In the genomic region with DNA sequence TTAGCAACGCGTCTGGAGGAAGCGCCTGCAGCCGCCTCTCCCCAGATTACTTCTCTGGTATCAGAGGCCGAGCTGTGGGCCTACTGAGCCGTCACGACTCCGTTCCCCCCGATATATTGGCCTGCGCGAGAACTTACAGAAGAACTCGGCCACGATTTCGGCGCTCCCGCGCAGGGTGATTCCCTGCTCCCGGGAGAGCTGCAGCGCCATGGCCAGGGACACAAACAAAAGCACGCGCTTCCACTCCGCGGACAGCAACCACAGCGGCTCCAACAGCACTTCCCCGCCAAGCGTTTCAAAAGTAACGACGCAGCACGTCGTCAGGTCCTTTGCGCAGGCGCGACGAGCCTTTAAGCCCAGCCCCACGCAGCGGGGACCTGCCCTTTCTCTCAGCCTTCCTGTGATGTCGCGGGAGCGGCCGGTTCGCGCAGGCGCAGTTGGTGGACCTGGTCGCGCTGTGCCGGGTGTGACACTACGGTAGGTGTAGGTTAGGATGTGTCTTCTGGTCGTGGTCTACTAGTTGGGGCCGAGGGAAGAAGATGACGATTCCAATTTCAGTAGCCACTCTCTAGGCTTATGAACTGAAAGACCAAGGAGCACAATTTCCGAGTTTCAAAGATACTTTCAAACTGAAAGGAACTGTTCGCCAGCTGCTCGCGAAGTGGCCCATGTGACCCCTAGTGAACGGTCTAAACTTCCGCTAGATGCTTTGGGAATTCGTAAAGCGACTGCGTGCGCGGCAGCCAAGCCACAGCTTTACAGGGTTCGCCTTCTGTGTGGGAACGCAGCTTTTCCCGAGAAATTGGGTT, we compare ENCODE assay signal across 1 cellular context.
TF ChIP-seq lines count a peak whose summit lies in the region.

Gene MAD2L1 (minus strand): TSS at position 324 of the 809 bp plus-strand sequence. CDS start 114 bp downstream, at position 210.

TF ChIP-seq in HepG2, 621 proteins besides CTCF, POLR2A, EP300 and RAD21 (continued from another document and continues in another):
- TF ChIP-seq IRF9 (CRISPR knock-in tag; IDR thresholded peaks at IDR 0.05; ENCODE audit: borderline replicate concordance) (peak; percentile 54; the same call in 1 of the 2 replicates), ZNF770 (CRISPR knock-in tag; IDR thresholded peaks at IDR 0.05) (no peak; the same call in 1 of the 2 replicates), HCFC1 (IDR thresholded peaks at IDR 0.05; ENCODE audit: low read depth, low read length) (no peak), ZNF788 (CRISPR knock-in tag; IDR thresholded peaks at IDR 0.05; ENCODE audit: borderline replicate concordance) (no peak; the same call in 1 of the 2 replicates), GABPB1 (CRISPR knock-in tag; IDR thresholded peaks at IDR 0.05) (peak; percentile 78), MXD4 (CRISPR knock-in tag; IDR thresholded peaks at IDR 0.05) (peak; percentile 98), ZNF143 (CRISPR knock-in tag; IDR thresholded peaks at IDR 0.05) (0 out of 2 replicates have a peak, but pooled peaks have one; percentile 10), ZNF382 (CRISPR knock-in tag; IDR thresholded peaks at IDR 0.05; ENCODE audit: borderline replicate concordance) (no peak), EEA1 (CRISPR knock-in tag; IDR thresholded peaks at IDR 0.05; ENCODE audit: borderline replicate concordance) (0 out of 2 replicates have a peak, but pooled peaks have one; percentile 31), IRF2 (CRISPR knock-in tag; IDR thresholded peaks at IDR 0.05) (peak; percentile 82), EZH2 (conservative IDR thresholded peaks at IDR 0.05; ENCODE audit: low read depth, low read length) (no peak), HMGA1 (CRISPR knock-in tag; conservative IDR thresholded peaks at IDR 0.05) (no peak), GTF2F1 (IDR thresholded peaks at IDR 0.05; ENCODE audit: low read length) (no peak), ZFP36 (IDR thresholded peaks at IDR 0.05; ENCODE audit: borderline replicate concordance, low read depth, low read length, partially characterized antibody) (no peak), SP1 (IDR thresholded peaks at IDR 0.05) (no peak), SP1 (CRISPR knock-in tag; IDR thresholded peaks at IDR 0.05) (peak; percentile 14; the same call in 1 of the 2 replicates), ZNF724P (CRISPR knock-in tag; IDR thresholded peaks at IDR 0.05; ENCODE audit: borderline replicate concordance) (peak; percentile 84), ZNF879 (CRISPR knock-in tag; IDR thresholded peaks at IDR 0.05) (peak; percentile 81), ARHGAP35 (CRISPR knock-in tag; IDR thresholded peaks at IDR 0.05; ENCODE audit: borderline replicate concordance) (0 out of 2 replicates have a peak, but pooled peaks have one; percentile 15), NFE2L2 (IDR thresholded peaks at IDR 0.05; ENCODE audit: low read length) (no peak), BCL6 (CRISPR knock-in tag; IDR thresholded peaks at IDR 0.05) (no peak), SIN3B (IDR thresholded peaks at IDR 0.05; ENCODE audit: low read length) (peak; percentile 97), PTBP1 (IDR thresholded peaks at IDR 0.05; ENCODE audit: low read depth, low read length, poor library complexity, severe bottlenecking) (no peak), U2AF1 (optimal IDR thresholded peaks at IDR 0.05; ENCODE audit: low read depth, low read length) (peak; percentile 66), ZNF3 (CRISPR knock-in tag; IDR thresholded peaks at IDR 0.05) (no peak), ARNTL (CRISPR knock-in tag; IDR thresholded peaks at IDR 0.05) (0 out of 2 replicates have a peak, but pooled peaks have one; percentile 26), TBP (CRISPR knock-in tag; IDR thresholded peaks at IDR 0.05) (no peak), SMARCC2 (IDR thresholded peaks at IDR 0.05) (no peak), DNMT3B (CRISPR knock-in tag; conservative IDR thresholded peaks at IDR 0.05) (0 out of 2 replicates have a peak, but pooled peaks have one; percentile 8), ZBTB39 (CRISPR knock-in tag; IDR thresholded peaks at IDR 0.05) (no peak), ZFP1 (CRISPR knock-in tag; IDR thresholded peaks at IDR 0.05) (0 out of 2 replicates have a peak, but pooled peaks have one; percentile 36), ELF4 (CRISPR knock-in tag; IDR thresholded peaks at IDR 0.05; ENCODE audit: borderline replicate concordance) (peak; percentile 59; the same call in 1 of the 2 replicates), KDM1A (CRISPR knock-in tag; IDR thresholded peaks at IDR 0.05) (no peak)
- TF ChIP-seq, protein P1, sequence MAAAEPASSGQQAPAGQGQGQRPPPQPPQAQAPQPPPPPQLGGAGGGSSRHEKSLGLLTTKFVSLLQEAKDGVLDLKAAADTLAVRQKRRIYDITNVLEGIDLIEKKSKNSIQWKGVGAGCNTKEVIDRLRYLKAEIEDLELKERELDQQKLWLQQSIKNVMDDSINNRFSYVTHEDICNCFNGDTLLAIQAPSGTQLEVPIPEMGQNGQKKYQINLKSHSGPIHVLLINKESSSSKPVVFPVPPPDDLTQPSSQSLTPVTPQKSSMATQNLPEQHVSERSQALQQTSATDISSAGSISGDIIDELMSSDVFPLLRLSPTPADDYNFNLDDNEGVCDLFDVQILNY (CRISPR knock-in tag; conservative IDR thresholded peaks at IDR 0.05) = peak; percentile 99
- TF ChIP-seq, protein P2, sequence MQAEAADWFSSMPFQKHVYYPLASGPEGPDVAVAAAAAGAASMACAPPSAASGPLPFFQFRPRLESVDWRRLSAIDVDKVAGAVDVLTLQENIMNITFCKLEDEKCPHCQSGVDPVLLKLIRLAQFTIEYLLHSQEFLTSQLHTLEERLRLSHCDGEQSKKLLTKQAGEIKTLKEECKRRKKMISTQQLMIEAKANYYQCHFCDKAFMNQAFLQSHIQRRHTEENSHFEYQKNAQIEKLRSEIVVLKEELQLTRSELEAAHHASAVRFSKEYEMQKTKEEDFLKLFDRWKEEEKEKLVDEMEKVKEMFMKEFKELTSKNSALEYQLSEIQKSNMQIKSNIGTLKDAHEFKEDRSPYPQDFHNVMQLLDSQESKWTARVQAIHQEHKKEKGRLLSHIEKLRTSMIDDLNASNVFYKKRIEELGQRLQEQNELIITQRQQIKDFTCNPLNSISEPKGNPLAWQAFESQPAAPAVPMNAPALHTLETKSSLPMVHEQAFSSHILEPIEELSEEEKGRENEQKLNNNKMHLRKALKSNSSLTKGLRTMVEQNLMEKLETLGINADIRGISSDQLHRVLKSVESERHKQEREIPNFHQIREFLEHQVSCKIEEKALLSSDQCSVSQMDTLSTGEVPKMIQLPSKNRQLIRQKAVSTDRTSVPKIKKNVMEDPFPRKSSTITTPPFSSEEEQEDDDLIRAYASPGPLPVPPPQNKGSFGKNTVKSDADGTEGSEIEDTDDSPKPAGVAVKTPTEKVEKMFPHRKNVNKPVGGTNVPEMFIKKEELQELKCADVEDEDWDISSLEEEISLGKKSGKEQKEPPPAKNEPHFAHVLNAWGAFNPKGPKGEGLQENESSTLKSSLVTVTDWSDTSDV (CRISPR knock-in tag; IDR thresholded peaks at IDR 0.05) = peak; percentile 38; the same call in 1 of the 2 replicates
- TF ChIP-seq, protein P3, sequence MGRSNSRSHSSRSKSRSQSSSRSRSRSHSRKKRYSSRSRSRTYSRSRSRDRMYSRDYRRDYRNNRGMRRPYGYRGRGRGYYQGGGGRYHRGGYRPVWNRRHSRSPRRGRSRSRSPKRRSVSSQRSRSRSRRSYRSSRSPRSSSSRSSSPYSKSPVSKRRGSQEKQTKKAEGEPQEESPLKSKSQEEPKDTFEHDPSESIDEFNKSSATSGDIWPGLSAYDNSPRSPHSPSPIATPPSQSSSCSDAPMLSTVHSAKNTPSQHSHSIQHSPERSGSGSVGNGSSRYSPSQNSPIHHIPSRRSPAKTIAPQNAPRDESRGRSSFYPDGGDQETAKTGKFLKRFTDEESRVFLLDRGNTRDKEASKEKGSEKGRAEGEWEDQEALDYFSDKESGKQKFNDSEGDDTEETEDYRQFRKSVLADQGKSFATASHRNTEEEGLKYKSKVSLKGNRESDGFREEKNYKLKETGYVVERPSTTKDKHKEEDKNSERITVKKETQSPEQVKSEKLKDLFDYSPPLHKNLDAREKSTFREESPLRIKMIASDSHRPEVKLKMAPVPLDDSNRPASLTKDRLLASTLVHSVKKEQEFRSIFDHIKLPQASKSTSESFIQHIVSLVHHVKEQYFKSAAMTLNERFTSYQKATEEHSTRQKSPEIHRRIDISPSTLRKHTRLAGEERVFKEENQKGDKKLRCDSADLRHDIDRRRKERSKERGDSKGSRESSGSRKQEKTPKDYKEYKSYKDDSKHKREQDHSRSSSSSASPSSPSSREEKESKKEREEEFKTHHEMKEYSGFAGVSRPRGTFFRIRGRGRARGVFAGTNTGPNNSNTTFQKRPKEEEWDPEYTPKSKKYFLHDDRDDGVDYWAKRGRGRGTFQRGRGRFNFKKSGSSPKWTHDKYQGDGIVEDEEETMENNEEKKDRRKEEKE (IDR thresholded peaks at IDR 0.05) = no peak
- TF ChIP-seq, protein P4, sequence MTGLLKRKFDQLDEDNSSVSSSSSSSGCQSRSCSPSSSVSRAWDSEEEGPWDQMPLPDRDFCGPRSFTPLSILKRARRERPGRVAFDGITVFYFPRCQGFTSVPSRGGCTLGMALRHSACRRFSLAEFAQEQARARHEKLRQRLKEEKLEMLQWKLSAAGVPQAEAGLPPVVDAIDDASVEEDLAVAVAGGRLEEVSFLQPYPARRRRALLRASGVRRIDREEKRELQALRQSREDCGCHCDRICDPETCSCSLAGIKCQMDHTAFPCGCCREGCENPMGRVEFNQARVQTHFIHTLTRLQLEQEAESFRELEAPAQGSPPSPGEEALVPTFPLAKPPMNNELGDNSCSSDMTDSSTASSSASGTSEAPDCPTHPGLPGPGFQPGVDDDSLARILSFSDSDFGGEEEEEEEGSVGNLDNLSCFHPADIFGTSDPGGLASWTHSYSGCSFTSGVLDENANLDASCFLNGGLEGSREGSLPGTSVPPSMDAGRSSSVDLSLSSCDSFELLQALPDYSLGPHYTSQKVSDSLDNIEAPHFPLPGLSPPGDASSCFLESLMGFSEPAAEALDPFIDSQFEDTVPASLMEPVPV (CRISPR knock-in tag; IDR thresholded peaks at IDR 0.05) = peak; percentile 55; the same call in 1 of the 2 replicates
